ENCODE assay signal across 13 cellular contexts in genomic region chr12:31966558-31967205, GRCh38. TPM values are rescaled to one million over a fixed set of nuclear protein-coding genes. Genes with fewer than 3 reads are reported as not detected.
DNase-seq lines count a peak whose midpoint lies in the region; ATAC-seq, FAIRE-seq and TF ChIP-seq lines count a peak whose summit lies in the region.
"Had no signal": no experiment of that assay in that cellular context is flagged by ENCODE, and none has a peak within 500 bp of the region (broad histone marks: within the 10 kb centered on the region; RNA-seq: fewer than 3 reads in every experiment).

No MANE protein-coding gene starts in this region.

- DNase-seq in activated CD4-positive, alpha-beta T cell treated with anti-CD3 and anti-CD28 coated beads for 36 hours = peak; percentile 16
- no peak for DNase-seq in activated CD4-positive, alpha-beta T cell treated with anti-CD3 and anti-CD28 coated beads for 4 hours
- DNase-seq in activated CD8-positive, alpha-beta T cell treated with anti-CD3 and anti-CD28 coated beads, Interleukin-2, amount 10 ng/mL, durations not matched to agents 7 days and 5 days = peak; percentile 34
- DNase-seq in left ventricle myocardium superior (no peak), NCI-H1436 treated with DMSO at 0.1 percent for 48 hours (lab: John Stamatoyannopoulos, UW) (no peak), H54 (ENCODE audit: insufficient read length, low spot score) (no peak), NCI-H748 (lab: John Stamatoyannopoulos, UW; ENCODE audit: unreplicated experiment) (no peak)
- DNase-seq: ACHN, Karpas-422, midbrain, NCI-H526, transverse colon had no signal

- CTCF ChIA-PET in activated CD4-positive, alpha-beta T cell treated with anti-CD3 and anti-CD28 coated beads for 36 hours (lab: Charles Lee) = interaction anchor here (0.6 to 1.5 kb wide), 2 partner anchors 11 to 94 kb away, joined by 5 read pairs; no protein-coding TSS in a partner anchor
- CTCF ChIA-PET in activated CD8-positive, alpha-beta T cell treated with anti-CD3 and anti-CD28 coated beads, Interleukin-2, amount 10 ng/mL, durations not matched to agents 7 days and 5 days (lab: Charles Lee) = interaction anchor here (1.0 to 1.8 kb wide), 3 partner anchors 60 to 309 kb away, joined by 3 to 4 read pairs (median 3); no protein-coding TSS in a partner anchor

- peaks cover 16% of the 10 kb centered on the region for H3K9me3 Mint-ChIP-seq in activated CD4-positive, alpha-beta T cell treated with anti-CD3 and anti-CD28 coated beads for 36 hours (ENCODE audit: low read depth)
- peaks cover 15% of the 10 kb centered on the region for H3K9me3 Mint-ChIP-seq in activated CD8-positive, alpha-beta T cell treated with anti-CD3 and anti-CD28 coated beads, Interleukin-2, amount 10 ng/mL, durations not matched to agents 7 days and 5 days (ENCODE audit: insufficient read depth)
- no peaks in the 10 kb centered on the region for H3K9me3 Mint-ChIP-seq in stimulated activated memory B cell treated with anti-CD40 and anti-IgM and Interleukin-4, amounts not matched to agents 10 μg/mL and 1 μg/mL and 100 μg/mL, for 72 hours

- H3K27ac Mint-ChIP-seq in activated CD4-positive, alpha-beta T cell treated with anti-CD3 and anti-CD28 coated beads for 36 hours = peak overlapping the region; percentile 85
- H3K27ac Mint-ChIP-seq in activated CD8-positive, alpha-beta T cell treated with anti-CD3 and anti-CD28 coated beads, Interleukin-2, amount 10 ng/mL, durations not matched to agents 7 days and 5 days = peak overlapping the region; percentile 95
- H3K27ac Mint-ChIP-seq in stimulated activated memory B cell treated with anti-CD40 and anti-IgM and Interleukin-4, amounts not matched to agents 10 μg/mL and 1 μg/mL and 100 μg/mL, for 72 hours = peak overlapping the region; percentile 81

- intact Hi-C loops in activated CD4-positive, alpha-beta T cell treated with anti-CD3 and anti-CD28 coated beads for 36 hours (cut with DNase I, micrococcal nuclease) = loop anchor here (10.0 kb wide), 4 partner anchors 338 to 718 kb away; partner anchors contain the start of genes DNM1L (in 1 of the 2) and SINHCAF (in 1 of the 2)
- intact Hi-C loops in left ventricle myocardium superior (cut with micrococcal nuclease) = no loop called here

- H3K4me1 Mint-ChIP-seq in activated CD4-positive, alpha-beta T cell treated with anti-CD3 and anti-CD28 coated beads for 36 hours = peaks cover 74% of the 10 kb centered on the region
- H3K4me1 Mint-ChIP-seq in activated CD8-positive, alpha-beta T cell treated with anti-CD3 and anti-CD28 coated beads, Interleukin-2, amount 10 ng/mL, durations not matched to agents 7 days and 5 days (ENCODE audit: low read depth) = peaks cover 77% of the 10 kb centered on the region
- peaks cover 84% of the 10 kb centered on the region for H3K4me1 Mint-ChIP-seq in stimulated activated memory B cell treated with anti-CD40 and anti-IgM and Interleukin-4, amounts not matched to agents 10 μg/mL and 1 μg/mL and 100 μg/mL, for 72 hours

- no peaks in the 10 kb centered on the region for H3K27me3 Mint-ChIP-seq in activated CD4-positive, alpha-beta T cell treated with anti-CD3 and anti-CD28 coated beads for 36 hours
- no peaks in the 10 kb centered on the region for H3K27me3 Mint-ChIP-seq in activated CD8-positive, alpha-beta T cell treated with anti-CD3 and anti-CD28 coated beads, Interleukin-2, amount 10 ng/mL, durations not matched to agents 7 days and 5 days (ENCODE audit: low read depth)
- H3K27me3 Mint-ChIP-seq in stimulated activated memory B cell treated with anti-CD40 and anti-IgM and Interleukin-4, amounts not matched to agents 10 μg/mL and 1 μg/mL and 100 μg/mL, for 72 hours = no peaks in the 10 kb centered on the region

- ATAC-seq in activated CD4-positive, alpha-beta T cell treated with anti-CD3 and anti-CD28 coated beads for 36 hours = peak; percentile 57
- ATAC-seq in activated CD8-positive, alpha-beta T cell treated with anti-CD3 and anti-CD28 coated beads, Interleukin-2, amount 10 ng/mL, durations not matched to agents 7 days and 5 days = peak; percentile 22
- ATAC-seq in left ventricle myocardium superior = peak; percentile 79
- ATAC-seq in stimulated activated memory B cell treated with anti-CD40 and anti-IgM and Interleukin-4, amounts not matched to agents 10 μg/mL and 1 μg/mL and 100 μg/mL, for 72 hours = peak; percentile 54

- no peak for TF ChIP-seq POLR2A in H54 (IDR thresholded peaks at IDR 0.05; ENCODE audit: low read depth, low read length)

- POLR2A ChIA-PET in activated CD4-positive, alpha-beta T cell treated with anti-CD3 and anti-CD28 coated beads for 36 hours (lab: Charles Lee) = no interaction called here
- POLR2A ChIA-PET in activated CD8-positive, alpha-beta T cell treated with anti-CD3 and anti-CD28 coated beads, Interleukin-2, amount 10 ng/mL, durations not matched to agents 7 days and 5 days (lab: Charles Lee) = interaction anchor here (0.6 to 1.0 kb wide), 2 partner anchors 13 to 76 kb away, joined by 3 to 5 read pairs; no protein-coding TSS in a partner anchor

- H3K4me3 Mint-ChIP-seq in activated CD4-positive, alpha-beta T cell treated with anti-CD3 and anti-CD28 coated beads for 36 hours = peak overlapping the region; percentile 45
- peak overlapping the region; percentile 85 for H3K4me3 Mint-ChIP-seq in activated CD8-positive, alpha-beta T cell treated with anti-CD3 and anti-CD28 coated beads, Interleukin-2, amount 10 ng/mL, durations not matched to agents 7 days and 5 days
- peak overlapping the region; percentile 61 for H3K4me3 Mint-ChIP-seq in stimulated activated memory B cell treated with anti-CD40 and anti-IgM and Interleukin-4, amounts not matched to agents 10 μg/mL and 1 μg/mL and 100 μg/mL, for 72 hours

- FAIRE-seq in H54 (lab: Jason Lieb, UNC) = no peak

- peaks cover 86% of the 10 kb centered on the region for H3K36me3 Mint-ChIP-seq in activated CD4-positive, alpha-beta T cell treated with anti-CD3 and anti-CD28 coated beads for 36 hours (ENCODE audit: low read depth)
- H3K36me3 Mint-ChIP-seq in activated CD8-positive, alpha-beta T cell treated with anti-CD3 and anti-CD28 coated beads, Interleukin-2, amount 10 ng/mL, durations not matched to agents 7 days and 5 days (ENCODE audit: low read depth) = peaks cover 90% of the 10 kb centered on the region
- H3K36me3 Mint-ChIP-seq in stimulated activated memory B cell treated with anti-CD40 and anti-IgM and Interleukin-4, amounts not matched to agents 10 μg/mL and 1 μg/mL and 100 μg/mL, for 72 hours = peaks cover 81% of the 10 kb centered on the region

RNA-seq across cellular contexts. Expression of gene RESF1, which starts 7.5 kb away (rescaled TPM):
- 10 to 100 TPM; 52.0 to 78.8 TPM for total RNA-seq in activated CD4-positive, alpha-beta T cell treated with anti-CD3 and anti-CD28 coated beads for 36 hours
- total RNA-seq in activated CD8-positive, alpha-beta T cell treated with anti-CD3 and anti-CD28 coated beads, Interleukin-2, amount 10 ng/mL, durations not matched to agents 7 days and 5 days = 100 to 1,000 TPM; 112 to 126 TPM
- total RNA-seq in left ventricle myocardium superior = 24.8 TPM

Comparison
In these comparisons a context has a peak if more than half of its experiments do, and no peak if none do; other contexts are left out.
1. DNase-seq: peak in activated CD4-positive, alpha-beta T cell treated with anti-CD3 and anti-CD28 coated beads for 36 hours (single experiment) and activated CD8-positive, alpha-beta T cell treated with anti-CD3 and anti-CD28 coated beads, Interleukin-2, amount 10 ng/mL, durations not matched to agents 7 days and 5 days (single experiment); none in activated CD4-positive, alpha-beta T cell treated with anti-CD3 and anti-CD28 coated beads for 4 hours (0 of 2), left ventricle myocardium superior (single experiment), NCI-H1436 treated with DMSO at 0.1 percent for 48 hours (single experiment), H54 (single experiment) and NCI-H748 (single experiment).
2. ATAC-seq: peak in every context shown above with its lines; median percentile 79 in left ventricle myocardium superior; 57 in activated CD4-positive, alpha-beta T cell treated with anti-CD3 and anti-CD28 coated beads for 36 hours; 54 in stimulated activated memory B cell treated with anti-CD40 and anti-IgM and Interleukin-4, amounts not matched to agents 10 μg/mL and 1 μg/mL and 100 μg/mL, for 72 hours; 22 in activated CD8-positive, alpha-beta T cell treated with anti-CD3 and anti-CD28 coated beads, Interleukin-2, amount 10 ng/mL, durations not matched to agents 7 days and 5 days.
3. Peak in every context shown above with its lines, with median percentiles within 50 percentile points of each other: H3K27ac Mint-ChIP-seq and H3K4me3 Mint-ChIP-seq.